In genomic region chr7:24756989-24757798, GRCh38 we compare ENCODE assay signal across 8 cellular contexts. TPM values are rescaled to one million over a fixed set of nuclear protein-coding genes. Genes with fewer than 3 reads are reported as not detected.
DNase-seq lines count a peak whose midpoint lies in the region; ATAC-seq and TF ChIP-seq lines count a peak whose summit lies in the region.

TSS of gene GSDME (minus strand) at chr7:24757464. CDS start at chr7:24749774, 7,690 bp downstream.

- H3K4me3 ChIP-seq in GM06990 (replicated peaks; ENCODE audit: low read depth, low read length): peak within 1 kb of the TSS; percentile 93
- H3K4me3 ChIP-seq in endocrine pancreas (ENCODE audit: control insufficient read depth, insufficient read depth, low read length): no peak within 1 kb of the TSS
- peak within 1 kb of the TSS; percentile 51 for H3K4me3 ChIP-seq in lung

- no peaks in the 10 kb centered on the region for H3K36me3 Mint-ChIP-seq in IgD-negative memory B cell
- no peaks in the 10 kb centered on the region for H3K36me3 Mint-ChIP-seq in stimulated activated naive B cell treated with anti-CD40 and anti-IgM and Interleukin-4, amounts not matched to agents 10 μg/mL and 1 μg/mL and 100 μg/mL, for 72 hours

- peak within 1 kb of the TSS; percentile 79 to 93 (median 88) for H3K4me3 Mint-ChIP-seq in IgD-negative memory B cell
- H3K4me3 Mint-ChIP-seq in stimulated activated naive B cell treated with anti-CD40 and anti-IgM and Interleukin-4, amounts not matched to agents 10 μg/mL and 1 μg/mL and 100 μg/mL, for 72 hours: peak within 1 kb of the TSS; percentile 90 to 98

- 1% methylated on average over 77 to 89 of the region's 89 CpGs for WGBS in lung, 2 donors

- TF ChIP-seq CTCF in GM06990 (IDR thresholded peaks at IDR 0.05; ENCODE audit: insufficient read depth, low read length, poor library complexity, severe bottlenecking) (no peak), lung (IDR thresholded peaks at IDR 0.05; ENCODE audit: control extremely low read depth, extremely low read depth) (no peak)

- H3K27me3 ChIP-seq in GM06990 (replicated peaks; ENCODE audit: control insufficient read depth, insufficient read depth, low read length): no peaks in the 10 kb centered on the region
- peaks cover 2% of the 10 kb centered on the region for H3K27me3 ChIP-seq in endocrine pancreas (ENCODE audit: control insufficient read depth, insufficient read depth, low read length)
- no peaks in the 10 kb centered on the region for H3K27me3 ChIP-seq in lung (ENCODE audit: control insufficient read depth, insufficient read depth)

- peak within 1 kb of the TSS; percentile 5 to 61 for H3K27ac ChIP-seq in lung (ENCODE audit: low read depth in 1 of 2, low read length in 1 of 2)

- H3K27me3 Mint-ChIP-seq in IgD-negative memory B cell: peaks cover 32% of the 10 kb centered on the region
- peaks cover 23 to 58% of the 10 kb centered on the region in 2 donors for H3K27me3 Mint-ChIP-seq in stimulated activated naive B cell treated with anti-CD40 and anti-IgM and Interleukin-4, amounts not matched to agents 10 μg/mL and 1 μg/mL and 100 μg/mL, for 72 hours

- ATAC-seq in GM21576 (IDR thresholded peaks at IDR 0.05; ENCODE audit: unreplicated experiment): peak; percentile 42
- ATAC-seq in lung (ENCODE audit: insufficient read depth, low FRiP score): peak; percentile 88
- ATAC-seq in stimulated activated naive B cell treated with anti-CD40 and anti-IgM and Interleukin-4, amounts not matched to agents 10 μg/mL and 1 μg/mL and 100 μg/mL, for 72 hours (replicated peaks): peak; percentile 74 to 79

- H3K4me1 Mint-ChIP-seq in IgD-negative memory B cell: peaks cover 8 to 15% (median 9%) of the 10 kb centered on the region in 3 donors
- H3K4me1 Mint-ChIP-seq in stimulated activated naive B cell treated with anti-CD40 and anti-IgM and Interleukin-4, amounts not matched to agents 10 μg/mL and 1 μg/mL and 100 μg/mL, for 72 hours: peaks cover 20 to 26% of the 10 kb centered on the region in 2 donors

- H3K27ac Mint-ChIP-seq in IgD-negative memory B cell: peak within 1 kb of the TSS in 2 of 3 donors; percentile 34 to 58
- H3K27ac Mint-ChIP-seq in stimulated activated naive B cell treated with anti-CD40 and anti-IgM and Interleukin-4, amounts not matched to agents 10 μg/mL and 1 μg/mL and 100 μg/mL, for 72 hours: peak within 1 kb of the TSS; percentile 38

- H3K9ac ChIP-seq in endocrine pancreas (ENCODE audit: control insufficient read depth, insufficient read depth, low read length): peak within 1 kb of the TSS; percentile 16

- H3K9me3 Mint-ChIP-seq in IgD-negative memory B cell: no peaks in the 10 kb centered on the region
- no peaks in the 10 kb centered on the region for H3K9me3 Mint-ChIP-seq in stimulated activated naive B cell treated with anti-CD40 and anti-IgM and Interleukin-4, amounts not matched to agents 10 μg/mL and 1 μg/mL and 100 μg/mL, for 72 hours

- peak; percentile 80 for DNase-seq in GM06990 (ENCODE audit: extremely low read depth, insufficient read length)
- DNase-seq in activated CD4-positive, alpha-beta T cell treated with anti-CD3 and anti-CD28 coated beads, Interleukin-2, amount 50 U/mL, for 1 hour: peak; percentile 6
- no peak for DNase-seq in lung (ENCODE audit: low spot score)
- DNase-seq in stimulated activated naive B cell treated with anti-CD40 and anti-IgM and Interleukin-4, amounts not matched to agents 10 μg/mL and 1 μg/mL and 100 μg/mL, for 72 hours: peak; percentile 35
- DNase-seq in NCI-H446 treated with DMSO at 0.1 percent for 48 hours (lab: John Stamatoyannopoulos, UW): no peak

- H3K9me3 ChIP-seq in endocrine pancreas (ENCODE audit: control insufficient read depth, low read length) (no peaks in the 10 kb centered on the region), lung (ENCODE audit: control insufficient read depth in 2 of 2, insufficient read depth in 1 of 2, low read length in 1 of 2) (peaks cover 0 to 2% of the 10 kb centered on the region in 2 donors)

- H3K36me3 ChIP-seq in GM06990 (ENCODE audit: control insufficient read depth, insufficient read depth, low read length) (no peaks in the 10 kb centered on the region; the same call in 1 of the 2 replicates), endocrine pancreas (ENCODE audit: control insufficient read depth, insufficient read depth, low read length) (no peaks in the 10 kb centered on the region), lung (ENCODE audit: control insufficient read depth in 2 of 2, insufficient read depth in 2 of 2, low read length in 2 of 2) (no peaks in the 10 kb centered on the region)

- H3K4me1 ChIP-seq in endocrine pancreas (ENCODE audit: control insufficient read depth, insufficient read depth, low read length): no peaks in the 10 kb centered on the region
- peaks cover 0 to 3% of the 10 kb centered on the region in 2 donors for H3K4me1 ChIP-seq in lung (ENCODE audit: control insufficient read depth in 2 of 2, insufficient read depth in 2 of 2, low read length in 2 of 2)

RNA-seq across cellular contexts. Expression of gene GSDME, which starts in this region (rescaled TPM):
- 4.6 TPM for polyA plus RNA-seq in IgD-negative memory B cell
- total RNA-seq in lung: 10 to 100 TPM in 1 of 2 donors, 1 to 10 TPM in 1; 8.6 to 16.6 TPM
- polyA plus RNA-seq in lung: 10 to 100 TPM in 1 of 2 donors, 1 to 10 TPM in 1; 3.0 to 14.2 TPM

Comparison
In these comparisons a context has a peak if more than half of its experiments do, and no peak if none do; other contexts are left out.
1. DNase-seq: peak in GM06990 (single experiment), activated CD4-positive, alpha-beta T cell treated with anti-CD3 and anti-CD28 coated beads, Interleukin-2, amount 50 U/mL, for 1 hour (single experiment) and stimulated activated naive B cell treated with anti-CD40 and anti-IgM and Interleukin-4, amounts not matched to agents 10 μg/mL and 1 μg/mL and 100 μg/mL, for 72 hours (single experiment); none in lung (single experiment) and NCI-H446 treated with DMSO at 0.1 percent for 48 hours (single experiment).
2. Peak in every context shown above with its lines, with median percentiles within 50 percentile points of each other: ATAC-seq.